Comparison of ENCODE assay signal across 2 cellular contexts in the genomic region with DNA sequence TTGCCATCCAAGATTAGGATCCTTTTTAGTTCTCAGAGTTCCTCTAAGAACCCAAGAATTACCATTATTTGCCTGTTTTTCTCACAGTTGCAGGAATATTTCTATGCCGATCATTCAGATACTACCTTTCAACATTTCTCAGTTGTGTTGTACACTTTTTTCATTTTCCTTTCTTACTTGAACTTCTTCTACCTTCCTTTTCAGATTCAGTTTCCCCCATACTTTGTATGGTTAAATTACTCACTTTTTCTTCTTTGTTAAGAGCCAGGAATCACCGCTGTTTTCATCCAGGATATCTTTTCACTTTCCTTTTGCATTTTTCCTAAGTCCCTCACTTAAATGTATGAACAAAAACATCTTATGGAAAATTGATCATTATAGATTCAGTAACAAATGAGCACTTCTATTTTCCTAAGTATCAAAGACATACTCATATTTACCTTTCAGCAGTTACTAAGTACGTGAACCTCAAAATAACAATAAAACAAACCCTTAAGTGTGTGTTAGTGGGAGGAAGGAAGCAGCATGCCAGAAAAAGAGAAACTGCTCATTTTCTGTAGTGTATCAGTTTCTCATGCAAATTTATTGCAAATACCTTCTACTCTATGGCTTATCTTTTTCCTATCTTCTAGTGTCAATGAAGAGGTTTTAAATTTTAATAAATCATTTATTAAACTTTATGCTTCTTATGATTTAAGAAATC.
TF ChIP-seq lines count a peak whose summit lies in the region.

No MANE protein-coding gene starts in this region.

TF ChIP-seq in GM23338, 12 proteins besides CTCF, POLR2A, EP300 and RAD21 (continued from another document and continues in another):
- TF ChIP-seq, protein P1, sequence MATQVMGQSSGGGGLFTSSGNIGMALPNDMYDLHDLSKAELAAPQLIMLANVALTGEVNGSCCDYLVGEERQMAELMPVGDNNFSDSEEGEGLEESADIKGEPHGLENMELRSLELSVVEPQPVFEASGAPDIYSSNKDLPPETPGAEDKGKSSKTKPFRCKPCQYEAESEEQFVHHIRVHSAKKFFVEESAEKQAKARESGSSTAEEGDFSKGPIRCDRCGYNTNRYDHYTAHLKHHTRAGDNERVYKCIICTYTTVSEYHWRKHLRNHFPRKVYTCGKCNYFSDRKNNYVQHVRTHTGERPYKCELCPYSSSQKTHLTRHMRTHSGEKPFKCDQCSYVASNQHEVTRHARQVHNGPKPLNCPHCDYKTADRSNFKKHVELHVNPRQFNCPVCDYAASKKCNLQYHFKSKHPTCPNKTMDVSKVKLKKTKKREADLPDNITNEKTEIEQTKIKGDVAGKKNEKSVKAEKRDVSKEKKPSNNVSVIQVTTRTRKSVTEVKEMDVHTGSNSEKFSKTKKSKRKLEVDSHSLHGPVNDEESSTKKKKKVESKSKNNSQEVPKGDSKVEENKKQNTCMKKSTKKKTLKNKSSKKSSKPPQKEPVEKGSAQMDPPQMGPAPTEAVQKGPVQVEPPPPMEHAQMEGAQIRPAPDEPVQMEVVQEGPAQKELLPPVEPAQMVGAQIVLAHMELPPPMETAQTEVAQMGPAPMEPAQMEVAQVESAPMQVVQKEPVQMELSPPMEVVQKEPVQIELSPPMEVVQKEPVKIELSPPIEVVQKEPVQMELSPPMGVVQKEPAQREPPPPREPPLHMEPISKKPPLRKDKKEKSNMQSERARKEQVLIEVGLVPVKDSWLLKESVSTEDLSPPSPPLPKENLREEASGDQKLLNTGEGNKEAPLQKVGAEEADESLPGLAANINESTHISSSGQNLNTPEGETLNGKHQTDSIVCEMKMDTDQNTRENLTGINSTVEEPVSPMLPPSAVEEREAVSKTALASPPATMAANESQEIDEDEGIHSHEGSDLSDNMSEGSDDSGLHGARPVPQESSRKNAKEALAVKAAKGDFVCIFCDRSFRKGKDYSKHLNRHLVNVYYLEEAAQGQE (IDR thresholded peaks at IDR 0.05; ENCODE audit: unreplicated experiment), result no peak
- no peak for TF ChIP-seq EZH2 (IDR thresholded peaks at IDR 0.05; ENCODE audit: low read depth, unreplicated experiment)
- no peak for TF ChIP-seq ZNF114 (CRISPR knock-in tag; IDR thresholded peaks at IDR 0.05)
- no peak for TF ChIP-seq NANOG (IDR thresholded peaks at IDR 0.05; ENCODE audit: borderline replicate concordance)
- no peak for TF ChIP-seq JUNB (IDR thresholded peaks at IDR 0.05; ENCODE audit: unreplicated experiment)
- no peak for TF ChIP-seq POLR2AphosphoS5 (IDR thresholded peaks at IDR 0.05; ENCODE audit: low read depth)
- TF ChIP-seq CREB1 (CRISPR knock-in tag; IDR thresholded peaks at IDR 0.05; ENCODE audit: low read depth), result no peak
- TF ChIP-seq STAT1 (IDR thresholded peaks at IDR 0.05; ENCODE audit: unreplicated experiment), result no peak
- TF ChIP-seq, protein P2, sequence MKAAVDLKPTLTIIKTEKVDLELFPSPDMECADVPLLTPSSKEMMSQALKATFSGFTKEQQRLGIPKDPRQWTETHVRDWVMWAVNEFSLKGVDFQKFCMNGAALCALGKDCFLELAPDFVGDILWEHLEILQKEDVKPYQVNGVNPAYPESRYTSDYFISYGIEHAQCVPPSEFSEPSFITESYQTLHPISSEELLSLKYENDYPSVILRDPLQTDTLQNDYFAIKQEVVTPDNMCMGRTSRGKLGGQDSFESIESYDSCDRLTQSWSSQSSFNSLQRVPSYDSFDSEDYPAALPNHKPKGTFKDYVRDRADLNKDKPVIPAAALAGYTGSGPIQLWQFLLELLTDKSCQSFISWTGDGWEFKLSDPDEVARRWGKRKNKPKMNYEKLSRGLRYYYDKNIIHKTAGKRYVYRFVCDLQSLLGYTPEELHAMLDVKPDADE (IDR thresholded peaks at IDR 0.05), result no peak
- TF ChIP-seq ZNF331 (CRISPR knock-in tag; IDR thresholded peaks at IDR 0.05; ENCODE audit: low read depth), result no peak

TF ChIP-seq in WTC11, 78 proteins besides CTCF, POLR2A, EP300 and RAD21 (continued from another document):
- TF ChIP-seq, protein P3, sequence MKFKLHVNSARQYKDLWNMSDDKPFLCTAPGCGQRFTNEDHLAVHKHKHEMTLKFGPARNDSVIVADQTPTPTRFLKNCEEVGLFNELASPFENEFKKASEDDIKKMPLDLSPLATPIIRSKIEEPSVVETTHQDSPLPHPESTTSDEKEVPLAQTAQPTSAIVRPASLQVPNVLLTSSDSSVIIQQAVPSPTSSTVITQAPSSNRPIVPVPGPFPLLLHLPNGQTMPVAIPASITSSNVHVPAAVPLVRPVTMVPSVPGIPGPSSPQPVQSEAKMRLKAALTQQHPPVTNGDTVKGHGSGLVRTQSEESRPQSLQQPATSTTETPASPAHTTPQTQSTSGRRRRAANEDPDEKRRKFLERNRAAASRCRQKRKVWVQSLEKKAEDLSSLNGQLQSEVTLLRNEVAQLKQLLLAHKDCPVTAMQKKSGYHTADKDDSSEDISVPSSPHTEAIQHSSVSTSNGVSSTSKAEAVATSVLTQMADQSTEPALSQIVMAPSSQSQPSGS (CRISPR knock-in tag; IDR thresholded peaks at IDR 0.05; ENCODE audit: borderline replicate concordance, low read depth), result no peak
